ENCODE assay signal across 15 cellular contexts in genomic region chr17:80481284-80482057, GRCh38. TPM values are rescaled to one million over a fixed set of nuclear protein-coding genes. Genes with fewer than 3 reads are reported as not detected.
"Had no signal": no experiment of that assay in that cellular context is flagged by ENCODE, and none has a peak within 500 bp of the region (broad histone marks: within the 10 kb centered on the region; RNA-seq: fewer than 3 reads in every experiment).

No MANE protein-coding gene starts in this region.

- H3K9me3 ChIP-seq: lower lobe of right lung, prostate gland, sigmoid colon had no signal

- ATAC-seq: lower lobe of right lung; naive thymus-derived CD4-positive, alpha-beta T cell; stimulated activated naive CD8-positive, alpha-beta T cell treated with anti-CD3 and anti-CD28 coated beads, Interleukin-15, Interleukin-2, amounts not matched to agents 100 U/mL and 50 U/mL, for 24 hours had no signal

- H3K36me3 ChIP-seq: lower lobe of right lung, prostate gland, sigmoid colon had no signal

- H3K4me3 ChIP-seq: coronary artery, lower lobe of right lung, prostate gland, sigmoid colon had no signal

- DNase-seq: activated B cell treated with CpG ODN at 0.5 μM for 24 hours; activated CD4-positive, alpha-beta T cell treated with anti-CD3 and anti-CD28 coated beads, Interleukin-2, amount 50 U/mL, for 1 hour; activated naive CD4-positive, alpha-beta T cell treated with anti-CD3 and anti-CD28 coated beads, Interleukin-2, amount 10 ng/mL, durations not matched to agents 7 days and 5 days; effector memory CD4-positive, alpha-beta T cell; immature natural killer cell; lower lobe of right lung; midbrain; naive thymus-derived CD4-positive, alpha-beta T cell; sigmoid colon; stimulated activated CD4-positive, alpha-beta T cell treated with anti-CD3 and anti-CD28 coated beads, Interleukin-12 subunit alpha, Interleukin-12 subunit beta, amount 100 ng/mL, for 4 hours; stimulated activated CD4-positive, alpha-beta T cell treated with anti-CD3 and anti-CD28 coated beads, Interleukin-2, amount 100 ng/mL, for 48 hours; stimulated activated naive CD8-positive, alpha-beta T cell treated with anti-CD3 and anti-CD28 coated beads, Interleukin-15, Interleukin-2, amounts not matched to agents 100 U/mL and 50 U/mL, for 24 hours had no signal

- H3K27ac ChIP-seq: coronary artery, epithelial cell of prostate, lower lobe of right lung, prostate gland, sigmoid colon had no signal

RNA-seq across cellular contexts. Expression of gene NPTX1, which starts 5.1 kb away (rescaled TPM):
- polyA plus RNA-seq: naive thymus-derived CD4-positive, alpha-beta T cell had no signal
